Comparison of ENCODE assay signal across 1 cellular context in genomic region chr7:1449951-1450350, GRCh38.
TF ChIP-seq lines count a peak whose summit lies in the region.

No MANE protein-coding gene starts in this region.

TF ChIP-seq in HepG2, 621 proteins besides CTCF, POLR2A, EP300 and RAD21:
- TF ChIP-seq ERF (CRISPR knock-in tag; IDR thresholded peaks at IDR 0.05) (no peak), HCFC1 (IDR thresholded peaks at IDR 0.05; ENCODE audit: low read depth, low read length) (no peak), SOX6 (IDR thresholded peaks at IDR 0.05) (no peak), SOX6 (CRISPR knock-in tag; IDR thresholded peaks at IDR 0.05) (no peak), ZSCAN12 (CRISPR knock-in tag; IDR thresholded peaks at IDR 0.05) (no peak), SIN3A (IDR thresholded peaks at IDR 0.05; ENCODE audit: borderline replicate concordance, low read depth, low read length) (no peak), ZNF710 (CRISPR knock-in tag; IDR thresholded peaks at IDR 0.05; ENCODE audit: borderline replicate concordance) (no peak), ZNF501 (CRISPR knock-in tag; IDR thresholded peaks at IDR 0.05) (no peak), ZMYM4 (CRISPR knock-in tag; IDR thresholded peaks at IDR 0.05) (no peak), TBL1XR1 (IDR thresholded peaks at IDR 0.05; ENCODE audit: borderline replicate concordance, low read length, partially characterized antibody) (no peak), ETV5 (CRISPR knock-in tag; IDR thresholded peaks at IDR 0.05; ENCODE audit: borderline replicate concordance) (no peak), NFE2L2 (IDR thresholded peaks at IDR 0.05; ENCODE audit: low read length) (no peak), ZNF563 (CRISPR knock-in tag; IDR thresholded peaks at IDR 0.05) (no peak), ZSCAN29 (CRISPR knock-in tag; conservative IDR thresholded peaks at IDR 0.05) (no peak), MED1 (CRISPR knock-in tag; IDR thresholded peaks at IDR 0.05) (no peak)
- TF ChIP-seq, protein P1, sequence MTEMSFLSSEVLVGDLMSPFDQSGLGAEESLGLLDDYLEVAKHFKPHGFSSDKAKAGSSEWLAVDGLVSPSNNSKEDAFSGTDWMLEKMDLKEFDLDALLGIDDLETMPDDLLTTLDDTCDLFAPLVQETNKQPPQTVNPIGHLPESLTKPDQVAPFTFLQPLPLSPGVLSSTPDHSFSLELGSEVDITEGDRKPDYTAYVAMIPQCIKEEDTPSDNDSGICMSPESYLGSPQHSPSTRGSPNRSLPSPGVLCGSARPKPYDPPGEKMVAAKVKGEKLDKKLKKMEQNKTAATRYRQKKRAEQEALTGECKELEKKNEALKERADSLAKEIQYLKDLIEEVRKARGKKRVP (CRISPR knock-in tag; IDR thresholded peaks at IDR 0.05): no peak
- TF ChIP-seq, protein P2, sequence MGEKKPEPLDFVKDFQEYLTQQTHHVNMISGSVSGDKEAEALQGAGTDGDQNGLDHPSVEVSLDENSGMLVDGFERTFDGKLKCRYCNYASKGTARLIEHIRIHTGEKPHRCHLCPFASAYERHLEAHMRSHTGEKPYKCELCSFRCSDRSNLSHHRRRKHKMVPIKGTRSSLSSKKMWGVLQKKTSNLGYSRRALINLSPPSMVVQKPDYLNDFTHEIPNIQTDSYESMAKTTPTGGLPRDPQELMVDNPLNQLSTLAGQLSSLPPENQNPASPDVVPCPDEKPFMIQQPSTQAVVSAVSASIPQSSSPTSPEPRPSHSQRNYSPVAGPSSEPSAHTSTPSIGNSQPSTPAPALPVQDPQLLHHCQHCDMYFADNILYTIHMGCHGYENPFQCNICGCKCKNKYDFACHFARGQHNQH (CRISPR knock-in tag; IDR thresholded peaks at IDR 0.05): no peak
